8 cellular contexts compared by ENCODE assay signal in genomic region chr2:8004250-8004681, GRCh38.
DNase-seq lines count a peak whose midpoint lies in the region; ATAC-seq, FAIRE-seq and TF ChIP-seq lines count a peak whose summit lies in the region.

No MANE protein-coding gene starts in this region.

- H3K36me3 ChIP-seq in bronchial epithelial cell (ENCODE audit: control insufficient read depth, insufficient read depth, low read length): no peaks in the 10 kb centered on the region
- no peaks in the 10 kb centered on the region for H3K36me3 ChIP-seq in mucosa of descending colon (ENCODE audit: low read depth)
- H3K36me3 ChIP-seq in CD4-positive, alpha-beta memory T cell (ENCODE audit: insufficient read depth, low read length): no peaks in the 10 kb centered on the region

- no peak overlapping the region for H3K27ac ChIP-seq in CD4-positive, alpha-beta memory T cell (ENCODE audit: low read depth, low read length)

- peaks cover 4% of the 10 kb centered on the region for H3K4me1 ChIP-seq in mucosa of descending colon (ENCODE audit: low read depth)
- no peaks in the 10 kb centered on the region for H3K4me1 ChIP-seq in CD4-positive, alpha-beta memory T cell (ENCODE audit: insufficient read depth, low read length)

- H3K9me3 Mint-ChIP-seq in CD4-positive, alpha-beta memory T cell: no peaks in the 10 kb centered on the region
- H3K9me3 Mint-ChIP-seq in activated T-cell treated with anti-CD3 and anti-CD28 coated beads, Interleukin-2, amount 50 U/mL, for 24 hours: no peaks in the 10 kb centered on the region

- H3K27ac Mint-ChIP-seq in CD4-positive, alpha-beta memory T cell: no peak overlapping the region
- no peak overlapping the region for H3K27ac Mint-ChIP-seq in activated T-cell treated with anti-CD3 and anti-CD28 coated beads, Interleukin-2, amount 50 U/mL, for 24 hours

- peak; percentile 86 for DNase-seq in AG08396 (ENCODE audit: low spot score)
- peak; percentile 41 for DNase-seq in M059J (ENCODE audit: low read depth)
- peak; percentile 85 for DNase-seq in bronchial epithelial cell (ENCODE audit: low read depth)
- DNase-seq in mucosa of descending colon: peak in 1 of 3 donors; percentile 39
- no peak for DNase-seq in CD4-positive, alpha-beta memory T cell
- DNase-seq in GM19240 (ENCODE audit: insufficient read length, low spot score): no peak
- no peak for DNase-seq in stimulated activated CD4-positive, alpha-beta T cell treated with anti-CD3 and anti-CD28 coated beads, Interleukin-1b, Interleukin-23, amount 100 ng/mL, for 48 hours
- no peak for DNase-seq in activated T-cell treated with anti-CD3 and anti-CD28 coated beads, Interleukin-2, amount 50 U/mL, for 24 hours

- H3K36me3 Mint-ChIP-seq in CD4-positive, alpha-beta memory T cell: no peaks in the 10 kb centered on the region
- no peaks in the 10 kb centered on the region for H3K36me3 Mint-ChIP-seq in activated T-cell treated with anti-CD3 and anti-CD28 coated beads, Interleukin-2, amount 50 U/mL, for 24 hours (ENCODE audit: low read depth)

- H3K4me3 ChIP-seq in bronchial epithelial cell (ENCODE audit: low read depth, low read length) (no peak overlapping the region), mucosa of descending colon (no peak overlapping the region)
- no peak overlapping the region for H3K4me3 ChIP-seq in CD4-positive, alpha-beta memory T cell (ENCODE audit: low read length in 2 of 2)

- intact Hi-C loops in mucosa of descending colon (cut with DNase I, micrococcal nuclease): no loop called here
- intact Hi-C loops in CD4-positive, alpha-beta memory T cell (cut with micrococcal nuclease): loop anchor here (10.0 kb wide), 1 partner anchor 471 kb away; no protein-coding TSS in a partner anchor

- FAIRE-seq in bronchial epithelial cell (lab: Jason Lieb, UNC): no peak

- no peak overlapping the region for H3K4me3 Mint-ChIP-seq in CD4-positive, alpha-beta memory T cell
- no peak overlapping the region for H3K4me3 Mint-ChIP-seq in activated T-cell treated with anti-CD3 and anti-CD28 coated beads, Interleukin-2, amount 50 U/mL, for 24 hours

- POLR2A ChIA-PET in CD4-positive, alpha-beta memory T cell (lab: Charles Lee; ENCODE audit: partially characterized antibody): no interaction called here

- H3K27me3 ChIP-seq in bronchial epithelial cell (ENCODE audit: control insufficient read depth, insufficient read depth, low read length): no peaks in the 10 kb centered on the region
- no peaks in the 10 kb centered on the region for H3K27me3 ChIP-seq in CD4-positive, alpha-beta memory T cell (ENCODE audit: insufficient read depth, low read length)

- CTCF ChIA-PET in CD4-positive, alpha-beta memory T cell (lab: Charles Lee; ENCODE audit: partially characterized antibody): interaction anchor here (1.6 kb wide), 1 partner anchor 10 kb away, joined by 3 read pairs; no protein-coding TSS in a partner anchor

- no peaks in the 10 kb centered on the region for H3K27me3 Mint-ChIP-seq in CD4-positive, alpha-beta memory T cell
- no peaks in the 10 kb centered on the region for H3K27me3 Mint-ChIP-seq in activated T-cell treated with anti-CD3 and anti-CD28 coated beads, Interleukin-2, amount 50 U/mL, for 24 hours

- no peaks in the 10 kb centered on the region for H3K9me3 ChIP-seq in mucosa of descending colon
- H3K9me3 ChIP-seq in CD4-positive, alpha-beta memory T cell (ENCODE audit: control insufficient read depth in 1 of 2, low read length in 2 of 2): no peaks in the 10 kb centered on the region

- H3K4me1 Mint-ChIP-seq in CD4-positive, alpha-beta memory T cell: no peaks in the 10 kb centered on the region
- H3K4me1 Mint-ChIP-seq in activated T-cell treated with anti-CD3 and anti-CD28 coated beads, Interleukin-2, amount 50 U/mL, for 24 hours (ENCODE audit: low read depth): peaks cover 8% of the 10 kb centered on the region

- no peak for TF ChIP-seq CTCF in bronchial epithelial cell (IDR thresholded peaks at IDR 0.05; ENCODE audit: insufficient read depth, low read length, severe bottlenecking)
- no peak for TF ChIP-seq CTCF in mucosa of descending colon (IDR thresholded peaks at IDR 0.05)

- ATAC-seq in mucosa of descending colon: peak; percentile 88

Comparison
In these comparisons a context has a peak if more than half of its experiments do, and no peak if none do; other contexts are left out.
1. DNase-seq: peak in AG08396 (single experiment), M059J (single experiment) and bronchial epithelial cell (single experiment); none in CD4-positive, alpha-beta memory T cell (0 of 5), GM19240 (single experiment), stimulated activated CD4-positive, alpha-beta T cell treated with anti-CD3 and anti-CD28 coated beads, Interleukin-1b, Interleukin-23, amount 100 ng/mL, for 48 hours (single experiment) and activated T-cell treated with anti-CD3 and anti-CD28 coated beads, Interleukin-2, amount 50 U/mL, for 24 hours (single experiment).